ENCODE assay signal across 17 cellular contexts in genomic region chr14:73719791-73720190, GRCh38. TPM values are rescaled to one million over a fixed set of nuclear protein-coding genes. Genes with fewer than 3 reads are reported as not detected.
A peak's percentile ranks its signal among the peaks of the same experiment; 100 is the strongest.
DNase-seq lines count a peak whose midpoint lies in the region; ATAC-seq, FAIRE-seq and TF ChIP-seq lines count a peak whose summit lies in the region.
"Had no signal": no experiment of that assay in that cellular context is flagged by ENCODE, and none has a peak within 500 bp of the region (broad histone marks: within the 10 kb centered on the region; RNA-seq: fewer than 3 reads in every experiment).

No MANE protein-coding gene starts in this region.

- CTCF ChIA-PET in T-cell (lab: Charles Lee) = interaction anchor here in 1 of 2 donors (0.6 to 1.3 kb wide), 4 partner anchors 9 to 315 kb away, joined by 3 to 6 read pairs (median 4); no protein-coding TSS in a partner anchor

- H3K27me3 ChIP-seq in GM23338 (ENCODE audit: insufficient read depth) = peaks cover 9% of the 10 kb centered on the region; the same call in 1 of the 2 replicates
- H3K27me3 ChIP-seq in small intestine (ENCODE audit: control insufficient read depth in 2 of 2, insufficient read depth in 2 of 2, low read length in 2 of 2) = no peaks in the 10 kb centered on the region
- H3K27me3 ChIP-seq: body of pancreas had no signal

- no peak overlapping the region for H2AFZ ChIP-seq in GM23338

- peaks cover 64% of the 10 kb centered on the region for H3K4me1 Mint-ChIP-seq in GM23338
- H3K4me1 Mint-ChIP-seq in T-cell = peaks cover 0 to 14% (median 12%) of the 10 kb centered on the region in 3 donors
- H3K4me1 Mint-ChIP-seq in glutamatergic neuron (ENCODE audit: low read depth, unreplicated experiment) = peaks cover 33% of the 10 kb centered on the region
- H3K4me1 Mint-ChIP-seq in progenitor cell of endocrine pancreas (ENCODE audit: low read depth) = peaks cover 22% of the 10 kb centered on the region

- no peaks in the 10 kb centered on the region for H3K79me2 ChIP-seq in GM23338 (replicated peaks; ENCODE audit: insufficient read depth)

- H3K27ac Mint-ChIP-seq in GM23338 = 0 out of 2 replicates have a peak overlapping the region, but pooled peaks have one; percentile 8
- peak overlapping the region; percentile 23 to 61 for H3K27ac Mint-ChIP-seq in T-cell
- no peak overlapping the region for H3K27ac Mint-ChIP-seq in glutamatergic neuron (ENCODE audit: unreplicated experiment)
- H3K27ac Mint-ChIP-seq in progenitor cell of endocrine pancreas = peak overlapping the region; percentile 91

- H3K27me3 Mint-ChIP-seq in GM23338 (ENCODE audit: insufficient read depth, low read depth, poor library complexity) (peaks cover 19% of the 10 kb centered on the region), T-cell (no peaks in the 10 kb centered on the region), glutamatergic neuron (ENCODE audit: unreplicated experiment) (peaks cover 5% of the 10 kb centered on the region), progenitor cell of endocrine pancreas (no peaks in the 10 kb centered on the region)

- peaks cover 46% of the 10 kb centered on the region for H3K4me1 ChIP-seq in GM23338 (ENCODE audit: insufficient read depth)
- H3K4me1 ChIP-seq in small intestine (ENCODE audit: control insufficient read depth in 2 of 2, insufficient read depth in 1 of 2, low read depth in 1 of 2, low read length in 1 of 2) = peaks cover 0 to 6% of the 10 kb centered on the region in 2 donors

- intact Hi-C loops in left colon (cut with DNase I, micrococcal nuclease) = loop anchor here in 1 of 2 donors (10.0 kb wide), 1 partner anchor 105 kb away; no protein-coding TSS in a partner anchor

- no peak for DNase-seq in GM23338 (ENCODE audit: low spot score)
- DNase-seq in T-cell = no peak
- DNase-seq in glutamatergic neuron = no peak
- no peak for DNase-seq in progenitor cell of endocrine pancreas (ENCODE audit: low spot score, unreplicated experiment)
- no peak for DNase-seq in left colon
- no peak for DNase-seq in small intestine
- DNase-seq: activated CD4-positive, alpha-beta T cell treated with anti-CD3 and anti-CD28 coated beads for 1 hour; activated CD8-positive, alpha-beta memory T cell treated with anti-CD3 and anti-CD28 coated beads, Interleukin-2, amount 50 U/mL, for 4 hours; activated naive CD4-positive, alpha-beta T cell; body of pancreas; EL; erythroblast; NCI-H2029; SIG-M5 had no signal

- no peaks in the 10 kb centered on the region for H3K9me3 Mint-ChIP-seq in GM23338
- H3K9me3 Mint-ChIP-seq in T-cell = no peaks in the 10 kb centered on the region
- peaks cover 4% of the 10 kb centered on the region for H3K9me3 Mint-ChIP-seq in glutamatergic neuron (ENCODE audit: unreplicated experiment)
- no peaks in the 10 kb centered on the region for H3K9me3 Mint-ChIP-seq in progenitor cell of endocrine pancreas (ENCODE audit: low read depth)

- no peak for FAIRE-seq in small intestine (lab: Jason Lieb, UNC)

- no peak for ATAC-seq in GM23338
- no peak for ATAC-seq in T-cell (replicated peaks in 1 of 4)
- ATAC-seq in GM21390 (IDR thresholded peaks at IDR 0.05; ENCODE audit: unreplicated experiment) = no peak
- no peak for ATAC-seq in left colon
- no peak for ATAC-seq in GM19467 (IDR thresholded peaks at IDR 0.05; ENCODE audit: unreplicated experiment)
- ATAC-seq: body of pancreas had no signal

- peak overlapping the region; percentile 80; the same call in 1 of the 2 replicates for H3K27ac ChIP-seq in GM23338 (ENCODE audit: low read depth)
- H3K27ac ChIP-seq in small intestine (ENCODE audit: low read depth in 1 of 2, low read length in 1 of 2) = no peak overlapping the region
- H3K27ac ChIP-seq: body of pancreas had no signal

- peak overlapping the region; percentile 88; the same call in 1 of the 2 replicates for H3K4me3 ChIP-seq in GM23338
- no peak overlapping the region for H3K4me3 ChIP-seq in small intestine (ENCODE audit: low read depth in 1 of 2, low read length in 2 of 2)
- H3K4me3 ChIP-seq: body of pancreas, lung had no signal

- H3K4me3 Mint-ChIP-seq in GM23338 = no peak overlapping the region; the same call in 2 of the 3 replicates
- no peak overlapping the region for H3K4me3 Mint-ChIP-seq in T-cell
- peak overlapping the region; percentile 63 for H3K4me3 Mint-ChIP-seq in glutamatergic neuron (ENCODE audit: unreplicated experiment)
- H3K4me3 Mint-ChIP-seq in progenitor cell of endocrine pancreas (ENCODE audit: low read depth) = no peak overlapping the region

- H3K36me3 Mint-ChIP-seq in GM23338 (ENCODE audit: low read depth) = peaks cover 21% of the 10 kb centered on the region
- H3K36me3 Mint-ChIP-seq in T-cell = peaks cover 38% of the 10 kb centered on the region
- no peaks in the 10 kb centered on the region for H3K36me3 Mint-ChIP-seq in glutamatergic neuron (ENCODE audit: unreplicated experiment)
- peaks cover 24% of the 10 kb centered on the region for H3K36me3 Mint-ChIP-seq in progenitor cell of endocrine pancreas (ENCODE audit: insufficient read depth)

- H3K4me2 ChIP-seq in GM23338 = peak overlapping the region; percentile 97

- peaks cover 7% of the 10 kb centered on the region; the same call in 1 of the 2 replicates for H4K20me1 ChIP-seq in GM23338 (replicated peaks; ENCODE audit: insufficient read depth)

- H3K9me3 ChIP-seq in small intestine (ENCODE audit: control insufficient read depth, low read depth) = no peaks in the 10 kb centered on the region
- H3K9me3 ChIP-seq: body of pancreas had no signal

- no peaks in the 10 kb centered on the region for H3K9me2 ChIP-seq in GM23338 (ENCODE audit: insufficient read depth)

- WGBS in small intestine, 3 donors = 84 to 93% (median 88%) methylated on average over 8 of the region's 8 CpGs

- TF ChIP-seq CTCF in GM23338 (conservative IDR thresholded peaks at IDR 0.05; ENCODE audit: low read depth in 2 of 2) (no peak), glutamatergic neuron (IDR thresholded peaks at IDR 0.05; ENCODE audit: partially characterized antibody, unreplicated experiment) (no peak), progenitor cell of endocrine pancreas (IDR thresholded peaks at IDR 0.05; ENCODE audit: unreplicated experiment) (no peak)

- POLR2A ChIA-PET in T-cell (lab: Charles Lee) = no interaction called here

- peaks cover 15% of the 10 kb centered on the region; the same call in 1 of the 2 replicates for H3F3A ChIP-seq in GM23338 (replicated peaks; ENCODE audit: low read depth)

- H3K36me3 ChIP-seq in GM23338 (ENCODE audit: insufficient read depth) (no peaks in the 10 kb centered on the region), small intestine (ENCODE audit: control insufficient read depth in 2 of 2, insufficient read depth in 2 of 2, low read length in 2 of 2) (peaks cover 33 to 50% of the 10 kb centered on the region in 2 donors)

TF ChIP-seq in GM23338, 12 proteins besides CTCF, POLR2A, EP300 and RAD21 (continues in another document):
- TF ChIP-seq EZH2 (IDR thresholded peaks at IDR 0.05; ENCODE audit: low read depth, unreplicated experiment) (no peak), NANOG (IDR thresholded peaks at IDR 0.05; ENCODE audit: borderline replicate concordance) (no peak), ZNF331 (CRISPR knock-in tag; IDR thresholded peaks at IDR 0.05; ENCODE audit: low read depth) (no peak), REST (IDR thresholded peaks at IDR 0.05; ENCODE audit: unreplicated experiment) (no peak)

RNA-seq across cellular contexts. Expression of gene PNMA1, which starts 5.6 kb away (rescaled TPM):
- 32.9 and 35.6 TPM in 2 replicates for total RNA-seq in GM23338 (2014; rRNA removed; shearing (Covaris generic))
- polyA plus RNA-seq in GM23338 (2016; fragmentation: Nextera tagmentation; extraction: Ambion mirVana) (18.2 and 19.6 TPM in 2 replicates), small intestine (10 to 100 TPM; 10.8 to 23.5 (median 17.0) TPM)
- total RNA-seq in T-cell (10 to 100 TPM; 36.2 to 57.9 (median 53.4) TPM), glutamatergic neuron (ENCODE audit: unreplicated experiment) (145 TPM), progenitor cell of endocrine pancreas (52.7 and 59.0 TPM in 2 replicates), left colon (10 to 100 TPM; 15.3 to 47.1 TPM)
